In genomic region chr2:232400244-232401015, GRCh38 we compare ENCODE assay signal across 32 cellular contexts. TPM values are rescaled to one million over a fixed set of nuclear protein-coding genes. Genes with fewer than 3 reads are reported as not detected.
A peak's percentile ranks its signal among the peaks of the same experiment; 100 is the strongest.
DNase-seq lines count a peak whose midpoint lies in the region; ATAC-seq, FAIRE-seq and TF ChIP-seq lines count a peak whose summit lies in the region.
"Had no signal": no experiment of that assay in that cellular context is flagged by ENCODE, and none has a peak within 500 bp of the region (broad histone marks: within the 10 kb centered on the region; RNA-seq: fewer than 3 reads in every experiment).

No MANE protein-coding gene starts in this region.

- no peak overlapping the region for H3K4me3 ChIP-seq in LNCaP clone FGC (ENCODE audit: low read depth, low read length)
- no peak overlapping the region for H3K4me3 ChIP-seq in small intestine (ENCODE audit: low read depth in 1 of 2, low read length in 2 of 2)
- H3K4me3 ChIP-seq: dorsolateral prefrontal cortex, esophagus muscularis mucosa, heart left ventricle, right atrium auricular region, SK-N-MC, spleen, stomach, vagina had no signal

- peaks cover 5 to 13% of the 10 kb centered on the region in 2 donors for H3K27me3 Mint-ChIP-seq in stimulated activated naive B cell treated with anti-CD40 and anti-IgM and Interleukin-4, amounts not matched to agents 10 μg/mL and 1 μg/mL and 100 μg/mL, for 72 hours

- H3K9me3 ChIP-seq in small intestine (ENCODE audit: control insufficient read depth, low read depth): no peaks in the 10 kb centered on the region
- H3K9me3 ChIP-seq: BE2C, esophagus muscularis mucosa, heart left ventricle, right atrium auricular region, spleen, stomach, vagina had no signal

- DNase-seq in NCI-H2196 (lab: John Stamatoyannopoulos, UW; ENCODE audit: unreplicated experiment) (peak; percentile 18), NCI-H2196 treated with DMSO at 0.1 percent for 48 hours (lab: John Stamatoyannopoulos, UW; ENCODE audit: unreplicated experiment) (no peak), LNCaP clone FGC (ENCODE audit: low read depth) (peak; percentile 1), NCI-H69 (lab: John Stamatoyannopoulos, UW) (peak; percentile 26), small intestine (peak; percentile 32), GOT3 (lab: John Stamatoyannopoulos, UW) (no peak)
- no peak for DNase-seq in stimulated activated naive B cell treated with anti-CD40 and anti-IgM and Interleukin-4, amounts not matched to agents 10 μg/mL and 1 μg/mL and 100 μg/mL, for 72 hours
- DNase-seq: activated CD4-positive, alpha-beta T cell treated with anti-CD3 and anti-CD28 coated beads, Interleukin-2, amount 10 ng/mL, durations not matched to agents 24 days and 14 days; activated CD8-positive, alpha-beta memory T cell treated with anti-CD3 and anti-CD28 coated beads for 24 hours; activated T-cell treated with anti-CD3 and anti-CD28 coated beads for 4 hours; BE2C; foreskin fibroblast; heart left ventricle; HFFc6; KBM-7; naive B cell; NCI-H1436 treated with DMSO at 0.1 percent for 48 hours; OCI-M1; spleen; stomach had no signal

- no peak overlapping the region for H3K27ac ChIP-seq in small intestine (ENCODE audit: low read depth in 1 of 2, low read length in 1 of 2)
- H3K27ac ChIP-seq: dorsolateral prefrontal cortex, esophagus muscularis mucosa, heart left ventricle, right atrium auricular region, SK-N-MC, spleen, stomach, vagina had no signal

- no peak overlapping the region for H3K27ac Mint-ChIP-seq in stimulated activated naive B cell treated with anti-CD40 and anti-IgM and Interleukin-4, amounts not matched to agents 10 μg/mL and 1 μg/mL and 100 μg/mL, for 72 hours
- H3K27ac Mint-ChIP-seq: activated CD4-positive, alpha-beta T cell treated with anti-CD3 and anti-CD28 coated beads, Interleukin-2, amount 10 ng/mL, durations not matched to agents 24 days and 14 days; activated T-helper 2 cell treated with anti-CD3 and anti-CD28 coated beads, Interferon-gamma antibody, Interleukin-2, Interleukin-4, amounts not matched to agents 10 μg/mL and 5 μg/mL and 100 μg/mL, durations not matched to agents 14 hours and 24 hours and 36 hours; HFFc6; naive B cell; WTC11 had no signal

- no peaks in the 10 kb centered on the region for H3K36me3 ChIP-seq in small intestine (ENCODE audit: control insufficient read depth in 2 of 2, insufficient read depth in 2 of 2, low read length in 2 of 2)
- H3K36me3 ChIP-seq: BE2C, esophagus muscularis mucosa, heart left ventricle, right atrium auricular region, spleen, stomach, vagina had no signal

- no peak for TF ChIP-seq CTCF in LNCaP clone FGC (IDR thresholded peaks at IDR 0.05; ENCODE audit: control insufficient read depth, extremely low read depth, insufficient read depth)

- no peaks in the 10 kb centered on the region for H3K9me3 Mint-ChIP-seq in stimulated activated naive B cell treated with anti-CD40 and anti-IgM and Interleukin-4, amounts not matched to agents 10 μg/mL and 1 μg/mL and 100 μg/mL, for 72 hours
- H3K9me3 Mint-ChIP-seq: activated CD4-positive, alpha-beta T cell treated with anti-CD3 and anti-CD28 coated beads, Interleukin-2, amount 10 ng/mL, durations not matched to agents 24 days and 14 days; activated naive CD4-positive, alpha-beta T cell treated with anti-CD3 and anti-CD28 coated beads, Interleukin-2, amount 50 U/mL, for 72 hours; activated T-helper 2 cell treated with anti-CD3 and anti-CD28 coated beads, Interferon-gamma antibody, Interleukin-2, Interleukin-4, amounts not matched to agents 10 μg/mL and 5 μg/mL and 100 μg/mL, durations not matched to agents 14 hours and 24 hours and 36 hours; HFFc6; naive B cell; WTC11 had no signal

- no peak for ATAC-seq in stimulated activated naive B cell treated with anti-CD40 and anti-IgM and Interleukin-4, amounts not matched to agents 10 μg/mL and 1 μg/mL and 100 μg/mL, for 72 hours (replicated peaks)
- no peak for ATAC-seq in GM19328 (IDR thresholded peaks at IDR 0.05; ENCODE audit: unreplicated experiment)
- ATAC-seq: activated naive CD4-positive, alpha-beta T cell treated with anti-CD3 and anti-CD28 coated beads, Interleukin-2, amount 50 U/mL, for 72 hours; heart left ventricle; WTC11 had no signal

- H3K4me1 Mint-ChIP-seq in stimulated activated naive B cell treated with anti-CD40 and anti-IgM and Interleukin-4, amounts not matched to agents 10 μg/mL and 1 μg/mL and 100 μg/mL, for 72 hours: peaks cover 12 to 16% of the 10 kb centered on the region in 2 donors
- H3K4me1 Mint-ChIP-seq: activated CD4-positive, alpha-beta T cell treated with anti-CD3 and anti-CD28 coated beads, Interleukin-2, amount 10 ng/mL, durations not matched to agents 24 days and 14 days had no signal

- no peak overlapping the region for H3K4me3 Mint-ChIP-seq in stimulated activated naive B cell treated with anti-CD40 and anti-IgM and Interleukin-4, amounts not matched to agents 10 μg/mL and 1 μg/mL and 100 μg/mL, for 72 hours
- H3K4me3 Mint-ChIP-seq: activated CD4-positive, alpha-beta T cell treated with anti-CD3 and anti-CD28 coated beads, Interleukin-2, amount 10 ng/mL, durations not matched to agents 24 days and 14 days; HFFc6; naive B cell; WTC11 had no signal

- no peak for FAIRE-seq in small intestine (lab: Jason Lieb, UNC)
- FAIRE-seq: endometrium, HTR-8/SVneo, keratinocyte had no signal

- no peaks in the 10 kb centered on the region for H3K27me3 ChIP-seq in small intestine (ENCODE audit: control insufficient read depth in 2 of 2, insufficient read depth in 2 of 2, low read length in 2 of 2)
- H3K27me3 ChIP-seq: right atrium auricular region, vagina had no signal

- no peaks in the 10 kb centered on the region for H3K36me3 Mint-ChIP-seq in stimulated activated naive B cell treated with anti-CD40 and anti-IgM and Interleukin-4, amounts not matched to agents 10 μg/mL and 1 μg/mL and 100 μg/mL, for 72 hours
- H3K36me3 Mint-ChIP-seq: activated naive CD4-positive, alpha-beta T cell treated with anti-CD3 and anti-CD28 coated beads, Interleukin-2, amount 50 U/mL, for 72 hours; naive B cell; WTC11 had no signal

- 39 to 53% (median 42%) methylated on average over 9 of the region's 9 CpGs for WGBS in small intestine, 3 donors

- H3K4me1 ChIP-seq in small intestine (ENCODE audit: control insufficient read depth in 2 of 2, insufficient read depth in 1 of 2, low read depth in 1 of 2, low read length in 1 of 2): peaks cover 0 to 2% of the 10 kb centered on the region in 2 donors
- H3K4me1 ChIP-seq: BE2C, esophagus muscularis mucosa, heart left ventricle, right atrium auricular region, spleen, stomach, vagina had no signal

RNA-seq across cellular contexts. Expression of gene ALPG, which starts 6.2 kb away (rescaled TPM):
- polyA plus RNA-seq in small intestine: under 1 TPM in 1 of 3 donors, not detected in 2; 0.01 TPM
- polyA plus RNA-seq: heart left ventricle, keratinocyte, spleen, stomach had no signal

RNA-seq across cellular contexts. Expression of gene ALPP, which starts 21.9 kb away (rescaled TPM):
- not detected for polyA plus RNA-seq in small intestine
- polyA plus RNA-seq: heart left ventricle, keratinocyte, spleen, stomach had no signal

RNA-seq across cellular contexts. Expression of gene ALPI, which starts 55.5 kb away (rescaled TPM):
- polyA plus RNA-seq in small intestine: 100 to 1,000 TPM in 2 of 3 donors, 10 to 100 TPM in 1; 37.7 to 261 (median 204) TPM
- polyA plus RNA-seq: heart left ventricle, keratinocyte, spleen, stomach had no signal

Comparison
In these comparisons a context has a peak if more than half of its experiments do, and no peak if none do; other contexts are left out.
1. DNase-seq: peak in NCI-H2196 (single experiment), LNCaP clone FGC (single experiment), NCI-H69 (single experiment) and small intestine (single experiment); none in NCI-H2196 treated with DMSO at 0.1 percent for 48 hours (single experiment), stimulated activated naive B cell treated with anti-CD40 and anti-IgM and Interleukin-4, amounts not matched to agents 10 μg/mL and 1 μg/mL and 100 μg/mL, for 72 hours (single experiment) and GOT3 (single experiment).